1 cellular context compared by ENCODE assay signal in genomic region chr20:57536759-57537724, GRCh38.
TF ChIP-seq lines count a peak whose summit lies in the region.

No MANE protein-coding gene starts in this region.

TF ChIP-seq in SK-N-SH treated with all-trans-retinoic acid at 6 μM for 48 hours, 23 proteins besides CTCF, POLR2A, EP300 and RAD21 (continued from another document):
- TF ChIP-seq BACH2 (CRISPR knock-in tag; IDR thresholded peaks at IDR 0.05; ENCODE audit: borderline replicate concordance) (no peak), TCF4 (CRISPR knock-in tag; IDR thresholded peaks at IDR 0.05; ENCODE audit: borderline replicate concordance) (no peak), ESRRG (CRISPR knock-in tag; IDR thresholded peaks at IDR 0.05) (no peak), CSRNP3 (CRISPR knock-in tag; IDR thresholded peaks at IDR 0.05) (no peak), GLIS3 (CRISPR knock-in tag; IDR thresholded peaks at IDR 0.05) (no peak), OSR1 (CRISPR knock-in tag; IDR thresholded peaks at IDR 0.05) (no peak), CREB5 (CRISPR knock-in tag; IDR thresholded peaks at IDR 0.05; ENCODE audit: low read depth) (no peak), ZNF8 (CRISPR knock-in tag; IDR thresholded peaks at IDR 0.05) (no peak), ZC3H10 (CRISPR knock-in tag; IDR thresholded peaks at IDR 0.05) (no peak)
